8 cellular contexts compared by ENCODE assay signal in genomic region chr12:96907681-96908163, GRCh38. TPM values are rescaled to one million over a fixed set of nuclear protein-coding genes. Genes with fewer than 3 reads are reported as not detected.
DNase-seq lines count a peak whose midpoint lies in the region; ATAC-seq, FAIRE-seq and TF ChIP-seq lines count a peak whose summit lies in the region.

No MANE protein-coding gene starts in this region.

- peak overlapping the region; percentile 81 for H3K4me3 ChIP-seq in AG10803 (ENCODE audit: low read length)
- peak overlapping the region; percentile 95 for H3K4me3 ChIP-seq in right cardiac atrium (ENCODE audit: low read length)

- DNase-seq in AG10803 (ENCODE audit: low read depth) (peak; percentile 26), GM13977 (ENCODE audit: low spot score) (peak; percentile 28), NOMO-1 treated with DMSO at 0.1 percent for 48 hours (lab: John Stamatoyannopoulos, UW; ENCODE audit: unreplicated experiment) (peak; percentile 33), right cardiac atrium (peak in 1 of 3 donors; percentile 54), sciatic nerve (ENCODE audit: low spot score) (no peak), frontal cortex (ENCODE audit: low spot score in 2 of 2) (no peak)
- DNase-seq in activated naive CD8-positive, alpha-beta T cell treated with anti-CD3 and anti-CD28 coated beads, Interleukin-2, amount 50 U/mL, for 24 hours = peak; percentile 17

- H3K36me3 Mint-ChIP-seq in activated naive CD8-positive, alpha-beta T cell treated with anti-CD3 and anti-CD28 coated beads, Interleukin-2, amount 50 U/mL, for 24 hours (ENCODE audit: low read depth) = peaks cover 24% of the 10 kb centered on the region

- peak overlapping the region; percentile 96 for H3K27ac Mint-ChIP-seq in activated naive CD8-positive, alpha-beta T cell treated with anti-CD3 and anti-CD28 coated beads, Interleukin-2, amount 50 U/mL, for 24 hours

- H3K27ac ChIP-seq in right cardiac atrium (ENCODE audit: low read length) = peak overlapping the region; percentile 76

- no peaks in the 10 kb centered on the region for H3K9me3 ChIP-seq in right cardiac atrium (ENCODE audit: control insufficient read depth, low read length)

- no peaks in the 10 kb centered on the region for H3K27me3 ChIP-seq in right cardiac atrium (ENCODE audit: control insufficient read depth, insufficient read depth)

- H3K9me3 Mint-ChIP-seq in activated naive CD8-positive, alpha-beta T cell treated with anti-CD3 and anti-CD28 coated beads, Interleukin-2, amount 50 U/mL, for 24 hours = no peaks in the 10 kb centered on the region

- peak overlapping the region; percentile 96 for H3K4me3 Mint-ChIP-seq in activated naive CD8-positive, alpha-beta T cell treated with anti-CD3 and anti-CD28 coated beads, Interleukin-2, amount 50 U/mL, for 24 hours

- FAIRE-seq in frontal cortex (lab: Jason Lieb, UNC) = no peak

- peaks cover 6% of the 10 kb centered on the region for H3K27me3 Mint-ChIP-seq in activated naive CD8-positive, alpha-beta T cell treated with anti-CD3 and anti-CD28 coated beads, Interleukin-2, amount 50 U/mL, for 24 hours

- intact Hi-C loops in right cardiac atrium (cut with DNase I) (no loop called here), sciatic nerve (cut with DNase I) (loop anchor here (5.0 kb wide), 1 partner anchor 870 kb away; the partner anchor contains the start of gene LTA4H)

- TF ChIP-seq CTCF in AG10803 (conservative IDR thresholded peaks at IDR 0.05; ENCODE audit: low read length) (no peak), GM13977 (IDR thresholded peaks at IDR 0.05; ENCODE audit: extremely low read depth, insufficient read depth, missing control alignments) (no peak)

- H3K4me1 Mint-ChIP-seq in activated naive CD8-positive, alpha-beta T cell treated with anti-CD3 and anti-CD28 coated beads, Interleukin-2, amount 50 U/mL, for 24 hours = peaks cover 47% of the 10 kb centered on the region

- peaks cover 3% of the 10 kb centered on the region for H3K4me1 ChIP-seq in right cardiac atrium (ENCODE audit: control insufficient read depth, insufficient read depth, low read length)

- WGBS in right cardiac atrium = 1% methylated on average over 18 of the region's 18 CpGs

- in situ Hi-C loops in GM13977 (cut with MboI; ENCODE audit: low pct_unique_long_range_greater_than_20kb, low sequenced_read_pairs, unreplicated experiment) = no loop called here

- ATAC-seq in HG02884 (IDR thresholded peaks at IDR 0.05; ENCODE audit: unreplicated experiment) (peak; percentile 25), right cardiac atrium (peak; percentile 24 to 30), sciatic nerve (peak; percentile 51)
- peak; percentile 15 for ATAC-seq in activated naive CD8-positive, alpha-beta T cell treated with anti-CD3 and anti-CD28 coated beads, Interleukin-2, amount 50 U/mL, for 24 hours

RNA-seq across cellular contexts. Expression of gene NEDD1, which starts 0.7 kb away (rescaled TPM):
- total RNA-seq in right cardiac atrium = 10 to 100 TPM; 10.2 to 17.0 (median 11.6) TPM
- 4.7 TPM for polyA plus RNA-seq in right cardiac atrium
- 22.2 TPM for total RNA-seq in sciatic nerve
- 13.9 TPM for total RNA-seq in frontal cortex

Comparison
In these comparisons a context has a peak if more than half of its experiments do, and no peak if none do; other contexts are left out.
1. DNase-seq: peak in AG10803 (single experiment), GM13977 (single experiment), NOMO-1 treated with DMSO at 0.1 percent for 48 hours (single experiment) and activated naive CD8-positive, alpha-beta T cell treated with anti-CD3 and anti-CD28 coated beads, Interleukin-2, amount 50 U/mL, for 24 hours (single experiment); none in sciatic nerve (single experiment) and frontal cortex (0 of 2).
2. Peak in every context shown above with its lines, with median percentiles within 50 percentile points of each other: ATAC-seq.